14 cellular contexts compared by ENCODE assay signal in genomic region chr4:8383451-8384160, GRCh38. TPM values are rescaled to one million over a fixed set of nuclear protein-coding genes. Genes with fewer than 3 reads are reported as not detected.
A peak's percentile ranks its signal among the peaks of the same experiment; 100 is the strongest.
DNase-seq lines count a peak whose midpoint lies in the region; ATAC-seq and TF ChIP-seq lines count a peak whose summit lies in the region.
"Had no signal": no experiment of that assay in that cellular context is flagged by ENCODE, and none has a peak within 500 bp of the region (broad histone marks: within the 10 kb centered on the region; RNA-seq: fewer than 3 reads in every experiment).

No MANE protein-coding gene starts in this region.

- no peaks in the 10 kb centered on the region for H4K20me1 ChIP-seq in MM.1S (ENCODE audit: insufficient read depth, low read length)

- no peak overlapping the region for H3K27ac Mint-ChIP-seq in activated CD8-positive, alpha-beta T cell treated with anti-CD3 and anti-CD28 coated beads, Interleukin-2, amount 10 ng/mL, durations not matched to agents 7 days and 5 days
- H3K27ac Mint-ChIP-seq: activated CD8-positive, alpha-beta T cell treated with anti-CD3 and anti-CD28 coated beads for 36 hours had no signal

- H3K9ac ChIP-seq in MM.1S (ENCODE audit: low read length) = no peak overlapping the region

- H3K79me2 ChIP-seq in MM.1S (ENCODE audit: low read length) = no peaks in the 10 kb centered on the region

- no peaks in the 10 kb centered on the region for H3K36me3 ChIP-seq in ovary
- no peaks in the 10 kb centered on the region for H3K36me3 ChIP-seq in MM.1S (replicated peaks; ENCODE audit: insufficient read depth, low read length)

- H3K27me3 Mint-ChIP-seq in activated CD8-positive, alpha-beta T cell treated with anti-CD3 and anti-CD28 coated beads, Interleukin-2, amount 10 ng/mL, durations not matched to agents 7 days and 5 days (ENCODE audit: low read depth) = no peaks in the 10 kb centered on the region
- H3K27me3 Mint-ChIP-seq: activated CD8-positive, alpha-beta T cell treated with anti-CD3 and anti-CD28 coated beads for 36 hours had no signal

- CTCF ChIA-PET in activated CD8-positive, alpha-beta T cell treated with anti-CD3 and anti-CD28 coated beads, Interleukin-2, amount 10 ng/mL, durations not matched to agents 7 days and 5 days (lab: Charles Lee) = no interaction called here

- 41 to 51% (median 44%) methylated on average over 19 of the region's 19 CpGs for WGBS in ovary, 3 donors
- 74 to 81% methylated on average over 17 to 19 of the region's 19 CpGs for WGBS in lower leg skin, 2 donors

- H3K9me2 ChIP-seq in MM.1S (replicated peaks; ENCODE audit: insufficient read depth, low read length) = no peaks in the 10 kb centered on the region

- no peak overlapping the region for H3K4me2 ChIP-seq in MM.1S (ENCODE audit: low read depth, low read length)

- H3K27ac ChIP-seq in ovary (no peak overlapping the region), MM.1S (ENCODE audit: low read length) (no peak overlapping the region)
- H3K27ac ChIP-seq: thoracic aorta had no signal

- ATAC-seq in left cardiac atrium = peak; percentile 6 to 39
- ATAC-seq in activated CD8-positive, alpha-beta T cell treated with anti-CD3 and anti-CD28 coated beads, Interleukin-2, amount 10 ng/mL, durations not matched to agents 7 days and 5 days = no peak
- ATAC-seq: activated CD8-positive, alpha-beta T cell treated with anti-CD3 and anti-CD28 coated beads for 36 hours had no signal

- H3K9me3 Mint-ChIP-seq in activated CD8-positive, alpha-beta T cell treated with anti-CD3 and anti-CD28 coated beads, Interleukin-2, amount 10 ng/mL, durations not matched to agents 7 days and 5 days (ENCODE audit: insufficient read depth) = no peaks in the 10 kb centered on the region
- H3K9me3 Mint-ChIP-seq: activated CD8-positive, alpha-beta T cell treated with anti-CD3 and anti-CD28 coated beads for 36 hours had no signal

- no peaks in the 10 kb centered on the region for H3F3A ChIP-seq in MM.1S (ENCODE audit: insufficient read depth, low read length)

- no peaks in the 10 kb centered on the region for H3K27me3 ChIP-seq in ovary
- H3K27me3 ChIP-seq in MM.1S (replicated peaks; ENCODE audit: insufficient read depth, low read length) = no peaks in the 10 kb centered on the region

- H2AFZ ChIP-seq in MM.1S (ENCODE audit: low read length) = no peak overlapping the region

- TF ChIP-seq CTCF in ovary (IDR thresholded peaks at IDR 0.05) (no peak), lower leg skin (IDR thresholded peaks at IDR 0.05) (no peak), MM.1S (IDR thresholded peaks at IDR 0.05; ENCODE audit: low read length) (no peak)

- H3K9me3 ChIP-seq in ovary = no peaks in the 10 kb centered on the region
- no peaks in the 10 kb centered on the region for H3K9me3 ChIP-seq in MM.1S (replicated peaks; ENCODE audit: insufficient read depth, low read length)
- H3K9me3 ChIP-seq: thoracic aorta had no signal

- no peak overlapping the region for H3K4me3 ChIP-seq in ovary
- H3K4me3 ChIP-seq in lower leg skin (ENCODE audit: low read depth, poor library complexity, severe bottlenecking) = no peak overlapping the region
- no peak overlapping the region for H3K4me3 ChIP-seq in MM.1S (ENCODE audit: low read length)
- H3K4me3 ChIP-seq: thoracic aorta had no signal

- H3K4me1 ChIP-seq in ovary (ENCODE audit: insufficient read depth) (peaks cover 15% of the 10 kb centered on the region), MM.1S (ENCODE audit: low read length) (no peaks in the 10 kb centered on the region)

- H3K4me1 Mint-ChIP-seq in activated CD8-positive, alpha-beta T cell treated with anti-CD3 and anti-CD28 coated beads, Interleukin-2, amount 10 ng/mL, durations not matched to agents 7 days and 5 days (ENCODE audit: low read depth) = no peaks in the 10 kb centered on the region

- peak; percentile 39 for DNase-seq in AG08396 (ENCODE audit: low spot score)
- DNase-seq in SW480 (ENCODE audit: low spot score) = peak; percentile 12
- DNase-seq in left cardiac atrium = no peak
- peak in 3 of 5 donors; percentile 35 to 61 (median 51) for DNase-seq in ovary
- DNase-seq in stimulated activated CD4-positive, alpha-beta T cell treated with anti-CD3 and anti-CD28 coated beads, Interleukin-1b, Interleukin-23, amount 100 ng/mL, for 48 hours = no peak
- no peak for DNase-seq in lower leg skin (ENCODE audit: low spot score in 2 of 2)
- no peak for DNase-seq in MM.1S
- no peak for DNase-seq in activated CD8-positive, alpha-beta T cell treated with anti-CD3 and anti-CD28 coated beads, Interleukin-2, amount 10 ng/mL, durations not matched to agents 7 days and 5 days
- DNase-seq: activated CD8-positive, alpha-beta T cell treated with anti-CD3 and anti-CD28 coated beads for 36 hours; NCI-H1092 treated with DMSO at 0.1 percent for 48 hours; NCI-H2227 treated with DMSO at 0.1 percent for 48 hours; RPMI8226; small intestine had no signal

- intact Hi-C loops in left cardiac atrium (cut with DNase I) = no loop called here
- intact Hi-C loops in ovary (cut with DNase I) = no loop called here
- intact Hi-C loops in lower leg skin (cut with DNase I; ENCODE audit: low total_unique reads) = no loop called here

- no peak for TF ChIP-seq POLR2A in ovary (IDR thresholded peaks at IDR 0.05)
- TF ChIP-seq POLR2A in lower leg skin (IDR thresholded peaks at IDR 0.05) = no peak

- no peak overlapping the region for H3K4me3 Mint-ChIP-seq in activated CD8-positive, alpha-beta T cell treated with anti-CD3 and anti-CD28 coated beads, Interleukin-2, amount 10 ng/mL, durations not matched to agents 7 days and 5 days
- H3K4me3 Mint-ChIP-seq: activated CD8-positive, alpha-beta T cell treated with anti-CD3 and anti-CD28 coated beads for 36 hours had no signal

- TF ChIP-seq EP300 in ovary (IDR thresholded peaks at IDR 0.05) = no peak

- no peaks in the 10 kb centered on the region for H3K36me3 Mint-ChIP-seq in activated CD8-positive, alpha-beta T cell treated with anti-CD3 and anti-CD28 coated beads, Interleukin-2, amount 10 ng/mL, durations not matched to agents 7 days and 5 days (ENCODE audit: low read depth)

- POLR2A ChIA-PET in activated CD8-positive, alpha-beta T cell treated with anti-CD3 and anti-CD28 coated beads, Interleukin-2, amount 10 ng/mL, durations not matched to agents 7 days and 5 days (lab: Charles Lee) = no interaction called here

RNA-seq across cellular contexts. Expression of gene ACOX3, which starts 56.9 kb away (rescaled TPM):
- 10 to 100 TPM; 32.8 to 66.1 TPM for total RNA-seq in left cardiac atrium
- 10 to 100 TPM; 15.0 to 32.4 (median 24.2) TPM for total RNA-seq in ovary
- 10 to 100 TPM; 10.1 to 14.2 TPM for polyA plus RNA-seq in ovary
- total RNA-seq in lower leg skin = 10 to 100 TPM; 37.5 to 55.9 (median 41.2) TPM
- 10 to 100 TPM; 13.2 to 13.6 TPM for total RNA-seq in activated CD8-positive, alpha-beta T cell treated with anti-CD3 and anti-CD28 coated beads, Interleukin-2, amount 10 ng/mL, durations not matched to agents 7 days and 5 days

RNA-seq across cellular contexts. Expression of gene TRMT44, which starts 57.0 kb away (rescaled TPM):
- total RNA-seq in left cardiac atrium = 10 to 100 TPM in 1 of 2 donors, 1 to 10 TPM in 1; 8.8 to 13.6 TPM
- 10 to 100 TPM; 29.7 to 54.8 (median 35.9) TPM for total RNA-seq in ovary
- polyA plus RNA-seq in ovary = 10 to 100 TPM; 14.6 to 30.3 TPM
- 10 to 100 TPM; 39.0 to 61.0 (median 49.2) TPM for total RNA-seq in lower leg skin
- 10 to 100 TPM; 18.5 to 22.2 TPM for total RNA-seq in activated CD8-positive, alpha-beta T cell treated with anti-CD3 and anti-CD28 coated beads, Interleukin-2, amount 10 ng/mL, durations not matched to agents 7 days and 5 days

Comparison
In these comparisons a context has a peak if more than half of its experiments do, and no peak if none do; other contexts are left out.
1. DNase-seq: peak in AG08396 (single experiment), SW480 (single experiment) and ovary (3 of 5); none in left cardiac atrium (single experiment), stimulated activated CD4-positive, alpha-beta T cell treated with anti-CD3 and anti-CD28 coated beads, Interleukin-1b, Interleukin-23, amount 100 ng/mL, for 48 hours (single experiment), lower leg skin (0 of 2), MM.1S (single experiment) and activated CD8-positive, alpha-beta T cell treated with anti-CD3 and anti-CD28 coated beads, Interleukin-2, amount 10 ng/mL, durations not matched to agents 7 days and 5 days (single experiment).